Comparison of ENCODE assay signal across 9 cellular contexts in genomic region chr15:90046846-90047481, GRCh38. TPM values are rescaled to one million over a fixed set of nuclear protein-coding genes. Genes with fewer than 3 reads are reported as not detected.
DNase-seq lines count a peak whose midpoint lies in the region; TF ChIP-seq lines count a peak whose summit lies in the region.
"Had no signal": no experiment of that assay in that cellular context is flagged by ENCODE, and none has a peak within 500 bp of the region (broad histone marks: within the 10 kb centered on the region; RNA-seq: fewer than 3 reads in every experiment).

No MANE protein-coding gene starts in this region.

- no peaks in the 10 kb centered on the region for H3K27me3 Mint-ChIP-seq in activated CD4-positive, alpha-beta T cell treated with anti-CD3 and anti-CD28 coated beads, Interleukin-2, amount 10 ng/mL, durations not matched to agents 7 days and 5 days
- H3K27me3 Mint-ChIP-seq in type B pancreatic cell: no peaks in the 10 kb centered on the region

- H3K27me3 ChIP-seq in esophagus squamous epithelium: no peaks in the 10 kb centered on the region

- CTCF ChIA-PET in activated CD4-positive, alpha-beta T cell treated with anti-CD3 and anti-CD28 coated beads, Interleukin-2, amount 10 ng/mL, durations not matched to agents 7 days and 5 days (lab: Charles Lee): interaction anchor here (1.8 to 3.8 kb wide), 2 partner anchors 10 to 16 kb away, joined by 4 to 10 read pairs; no protein-coding TSS in a partner anchor

- peaks cover 15% of the 10 kb centered on the region for H3K4me1 Mint-ChIP-seq in activated CD4-positive, alpha-beta T cell treated with anti-CD3 and anti-CD28 coated beads, Interleukin-2, amount 10 ng/mL, durations not matched to agents 7 days and 5 days
- H3K4me1 Mint-ChIP-seq in type B pancreatic cell (ENCODE audit: unreplicated experiment): peaks cover 44% of the 10 kb centered on the region

- H3K36me3 ChIP-seq in esophagus squamous epithelium: peaks cover 0 to 4% (median 0%) of the 10 kb centered on the region in 3 donors

- no peak for DNase-seq in activated CD4-positive, alpha-beta T cell treated with anti-CD3 and anti-CD28 coated beads, Interleukin-2, amount 10 ng/mL, durations not matched to agents 7 days and 5 days
- no peak for DNase-seq in activated CD4-positive, alpha-beta T cell treated with anti-CD3 and anti-CD28 coated beads for 1 hour
- DNase-seq in NCI-H2029 (lab: John Stamatoyannopoulos, UW) (peak; percentile 64), esophagus squamous epithelium (lab: John Stamatoyannopoulos, UW) (no peak), type B pancreatic cell (ENCODE audit: extremely low spot score, unreplicated experiment) (no peak), cerebellar nuclear complex (lab: John Stamatoyannopoulos, UW) (no peak), retina (no peak)
- no peak for DNase-seq in stimulated activated CD4-positive, alpha-beta T cell treated with anti-CD3 and anti-CD28 coated beads, Interleukin-1b, Interleukin-23, amount 100 ng/mL, for 48 hours

- POLR2A ChIA-PET in activated CD4-positive, alpha-beta T cell treated with anti-CD3 and anti-CD28 coated beads, Interleukin-2, amount 10 ng/mL, durations not matched to agents 7 days and 5 days (lab: Charles Lee): no interaction called here

- WGBS in esophagus squamous epithelium, 2 donors: 25 to 40% methylated on average over 8 to 9 of the region's 14 CpGs

- TF ChIP-seq CTCF in esophagus squamous epithelium (IDR thresholded peaks at IDR 0.05) (no peak), type B pancreatic cell (conservative IDR thresholded peaks at IDR 0.05) (no peak)

- TF ChIP-seq POLR2A in esophagus squamous epithelium (IDR thresholded peaks at IDR 0.05): peak in 1 of 4 donors; percentile 10

- H3K27ac ChIP-seq in esophagus squamous epithelium: peak overlapping the region; percentile 76 to 91 (median 84)

- H3K9me3 Mint-ChIP-seq in activated CD4-positive, alpha-beta T cell treated with anti-CD3 and anti-CD28 coated beads, Interleukin-2, amount 10 ng/mL, durations not matched to agents 7 days and 5 days: no peaks in the 10 kb centered on the region
- H3K9me3 Mint-ChIP-seq in type B pancreatic cell: no peaks in the 10 kb centered on the region
- H3K9me3 Mint-ChIP-seq: T-helper 1 cell treated with Interleukin-12 subunit alpha and Interleukin-12 subunit beta and Interleukin-4 antibody, amounts not matched to agents 30 μg/mL and 1 μg/mL, for 36 hours had no signal

- H3K4me1 ChIP-seq in esophagus squamous epithelium: peaks cover 22 to 66% (median 23%) of the 10 kb centered on the region in 3 donors

- H3K36me3 Mint-ChIP-seq in activated CD4-positive, alpha-beta T cell treated with anti-CD3 and anti-CD28 coated beads, Interleukin-2, amount 10 ng/mL, durations not matched to agents 7 days and 5 days (ENCODE audit: low read depth): no peaks in the 10 kb centered on the region
- no peaks in the 10 kb centered on the region for H3K36me3 Mint-ChIP-seq in type B pancreatic cell

- peak overlapping the region in 1 of 4 donors; percentile 21 for H3K4me3 ChIP-seq in esophagus squamous epithelium

- H3K4me3 Mint-ChIP-seq in activated CD4-positive, alpha-beta T cell treated with anti-CD3 and anti-CD28 coated beads, Interleukin-2, amount 10 ng/mL, durations not matched to agents 7 days and 5 days: no peak overlapping the region
- H3K4me3 Mint-ChIP-seq in type B pancreatic cell: no peak overlapping the region
- H3K4me3 Mint-ChIP-seq: T-helper 1 cell treated with Interleukin-12 subunit alpha and Interleukin-12 subunit beta and Interleukin-4 antibody, amounts not matched to agents 30 μg/mL and 1 μg/mL, for 36 hours had no signal

- intact Hi-C loops in esophagus squamous epithelium (cut with DNase I): no loop called here

- no peaks in the 10 kb centered on the region for H3K9me3 ChIP-seq in esophagus squamous epithelium

- H3K27ac Mint-ChIP-seq in activated CD4-positive, alpha-beta T cell treated with anti-CD3 and anti-CD28 coated beads, Interleukin-2, amount 10 ng/mL, durations not matched to agents 7 days and 5 days: peak overlapping the region; percentile 46
- H3K27ac Mint-ChIP-seq in type B pancreatic cell: peak overlapping the region; percentile 73

RNA-seq across cellular contexts. Expression of gene ZNF710, which starts 45.8 kb away (rescaled TPM):
- 10 to 100 TPM; 24.4 to 26.6 TPM for total RNA-seq in activated CD4-positive, alpha-beta T cell treated with anti-CD3 and anti-CD28 coated beads, Interleukin-2, amount 10 ng/mL, durations not matched to agents 7 days and 5 days
- total RNA-seq in esophagus squamous epithelium: 10 to 100 TPM; 15.1 to 27.4 (median 21.4) TPM
- 34.7 and 47.2 TPM in 2 replicates for total RNA-seq in type B pancreatic cell (ENCODE audit: low replicate concordance)

RNA-seq across cellular contexts. Expression of gene IDH2, which starts 55.3 kb away (rescaled TPM):
- total RNA-seq in activated CD4-positive, alpha-beta T cell treated with anti-CD3 and anti-CD28 coated beads, Interleukin-2, amount 10 ng/mL, durations not matched to agents 7 days and 5 days: 100 to 1,000 TPM; 332 to 349 TPM
- total RNA-seq in esophagus squamous epithelium (100 to 1,000 TPM in 2 of 4 donors, 10 to 100 TPM in 2; 60.7 to 155 (median 103) TPM), type B pancreatic cell (ENCODE audit: low replicate concordance) (225 and 247 TPM in 2 replicates)
